Comparison of ENCODE assay signal across 14 cellular contexts in the genomic region with DNA sequence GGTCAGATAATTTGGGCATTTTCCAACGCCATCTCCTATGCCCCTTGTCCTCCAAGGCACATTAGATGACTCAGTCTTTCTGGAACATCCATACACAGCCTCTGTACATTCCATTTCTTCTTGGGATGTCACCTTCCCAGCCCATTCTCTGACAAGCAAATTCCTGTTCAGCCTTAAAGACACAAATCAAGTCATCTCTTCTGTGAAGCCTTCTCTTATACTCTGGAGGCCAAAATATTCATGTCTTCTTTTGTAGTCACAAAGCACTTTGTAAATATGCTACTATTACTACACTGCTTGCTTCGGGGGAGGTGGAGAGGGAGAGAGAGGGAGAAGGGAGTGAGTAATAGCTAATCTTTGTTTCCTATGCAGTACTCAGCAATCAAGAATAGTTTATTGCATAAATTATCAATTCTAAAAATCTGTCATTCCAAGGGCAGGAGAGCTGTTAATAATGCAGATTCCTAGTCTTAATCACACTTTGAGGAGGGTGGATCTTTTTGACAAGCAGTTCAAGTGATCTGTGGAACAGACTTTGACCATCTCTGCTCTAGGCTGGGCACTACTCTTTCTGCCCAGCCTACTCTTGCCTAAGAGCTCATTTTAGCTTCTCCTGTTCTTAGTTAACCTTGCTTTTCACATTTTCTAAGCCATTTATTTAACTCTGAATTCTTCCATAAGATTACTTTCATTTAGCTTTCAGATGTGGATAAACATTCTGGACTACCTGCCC. TPM values are rescaled to one million over a fixed set of nuclear protein-coding genes. Genes with fewer than 3 reads are reported as not detected.
DNase-seq lines count a peak whose midpoint lies in the region; ATAC-seq, FAIRE-seq and TF ChIP-seq lines count a peak whose summit lies in the region.
"Had no signal": no experiment of that assay in that cellular context is flagged by ENCODE, and none has a peak within 500 bp of the region (broad histone marks: within the 10 kb centered on the region; RNA-seq: fewer than 3 reads in every experiment).

No MANE protein-coding gene starts in this region.

- H3K4me2 ChIP-seq in HepG2 (ENCODE audit: low read depth, low read length): no peak overlapping the region
- H3K4me2 ChIP-seq: neural progenitor cell had no signal

- no peak for TF ChIP-seq RAD21 in HepG2 (CRISPR knock-in tag; IDR thresholded peaks at IDR 0.05)

- no peaks in the 10 kb centered on the region; the same call in 1 of the 2 replicates for H3K4me1 ChIP-seq in HepG2 (ENCODE audit: insufficient read depth, low read length)
- H3K4me1 ChIP-seq: neural progenitor cell, right atrium auricular region, thyroid gland had no signal

- no peak for TF ChIP-seq CTCF in epithelial cell of esophagus (IDR thresholded peaks at IDR 0.05; ENCODE audit: insufficient read depth, low read depth, low read length, missing control alignments)
- no peak for TF ChIP-seq CTCF in HepG2 (CRISPR knock-in tag; IDR thresholded peaks at IDR 0.05)

- BruUV-seq in HepG2 (replicated peaks; lab: Mats Ljungman, UMichigan): no TSS peak

- POLR2A ChIA-PET in HepG2 (lab: Yijun Ruan, JAX): no interaction called here

- H3K4me3 ChIP-seq in epithelial cell of esophagus (ENCODE audit: low read length) (no peak overlapping the region), HepG2 (replicated peaks in 1 of 3; ENCODE audit: insufficient read depth in 1 of 3, low read depth in 2 of 3, low read length in 3 of 3) (no peak overlapping the region)
- H3K4me3 ChIP-seq: coronary artery, neural progenitor cell, right atrium auricular region, thyroid gland had no signal

- CTCF ChIA-PET in HepG2 (lab: Yijun Ruan, JAX; ENCODE audit: low intra/inter-chr PET ratio, low total read pairs): no interaction called here

- intact Hi-C loops in HepG2 (cut with micrococcal nuclease; ENCODE audit: unreplicated experiment): no loop called here

- H2AFZ ChIP-seq in HepG2 (ENCODE audit: low read length): no peak overlapping the region
- H2AFZ ChIP-seq: neural progenitor cell had no signal

- no peaks in the 10 kb centered on the region for H3K27me3 ChIP-seq in HepG2 (ENCODE audit: control insufficient read depth in 1 of 2, insufficient read depth in 2 of 2, low read length in 2 of 2)
- H3K27me3 ChIP-seq: neural progenitor cell, right atrium auricular region, thyroid gland had no signal

- H3K9me3 ChIP-seq in HepG2 (ENCODE audit: low read length): no peaks in the 10 kb centered on the region
- H3K9me3 ChIP-seq: thyroid gland had no signal

- H3K79me2 ChIP-seq in HepG2 (ENCODE audit: insufficient read depth, low read length): no peaks in the 10 kb centered on the region

- H3K9ac ChIP-seq in HepG2 (ENCODE audit: insufficient read depth, low read depth, low read length): no peak overlapping the region
- H3K9ac ChIP-seq: neural progenitor cell had no signal

- ATAC-seq in HepG2: peak; percentile 50; the same call in 2 of the 3 replicates

- no peaks in the 10 kb centered on the region for H3K36me3 ChIP-seq in HepG2 (replicated peaks in 1 of 2; ENCODE audit: control insufficient read depth in 1 of 2, insufficient read depth in 2 of 2, low read length in 2 of 2)
- H3K36me3 ChIP-seq: neural progenitor cell, right atrium auricular region, thyroid gland had no signal

- DNase-seq in COLO829 (ENCODE audit: low spot score) (peak; percentile 40), M059J (ENCODE audit: low read depth) (peak; percentile 74), epithelial cell of esophagus (ENCODE audit: low read depth) (peak; percentile 60), HepG2 (ENCODE audit: low spot score) (no peak), LoVo (ENCODE audit: low spot score) (no peak), NCI-H2107 (lab: John Stamatoyannopoulos, UW) (no peak), CD1c-positive myeloid dendritic cell (ENCODE audit: extremely low spot score) (no peak)
- DNase-seq in activated CD4-positive, alpha-beta T cell treated with anti-CD3 and anti-CD28 coated beads for 1 hour: no peak
- DNase-seq: activated T-cell treated with anti-CD3 and anti-CD28 coated beads, Interleukin-2, amount 50 U/mL, for 48 hours; stimulated activated CD8-positive, alpha-beta memory T cell treated with anti-CD3 and anti-CD28 coated beads, Interleukin-4, amount 100 ng/mL, for 48 hours; thyroid gland had no signal

- no peak for TF ChIP-seq POLR2A in HepG2 (IDR thresholded peaks at IDR 0.05; ENCODE audit: insufficient read depth in 1 of 2, low read depth in 2 of 2, low read length in 2 of 2)

- FAIRE-seq in HepG2 (lab: Jason Lieb, UNC): no peak

- no peak overlapping the region for H3K27ac ChIP-seq in HepG2 (ENCODE audit: extremely low read length, insufficient read depth, low read length)
- H3K27ac ChIP-seq: coronary artery, neural progenitor cell, right atrium auricular region, thyroid gland had no signal

- in situ Hi-C loops in HepG2 (cut with HindIII; ENCODE audit: extremely low pct_ligation_motif_present, low pct_unique_long_range_greater_than_20kb): no loop called here

- TF ChIP-seq EP300 in HepG2 (IDR thresholded peaks at IDR 0.05; ENCODE audit: low read depth in 2 of 2, low read length in 2 of 2) (no peak), HepG2 (CRISPR knock-in tag; IDR thresholded peaks at IDR 0.05; ENCODE audit: borderline replicate concordance) (no peak)

- no peaks in the 10 kb centered on the region for H4K20me1 ChIP-seq in HepG2 (ENCODE audit: insufficient read depth, low read length)

- 25% methylated on average over 2 of the region's 2 CpGs for WGBS in HepG2 (ENCODE audit: low lambda C conversion rate)

TF ChIP-seq in HepG2, 621 proteins besides CTCF, POLR2A, EP300 and RAD21:
- TF ChIP-seq HIVEP1 (CRISPR knock-in tag; IDR thresholded peaks at IDR 0.05) (no peak), THAP11 (CRISPR knock-in tag; IDR thresholded peaks at IDR 0.05) (no peak), KLF15 (CRISPR knock-in tag; IDR thresholded peaks at IDR 0.05; ENCODE audit: borderline replicate concordance) (no peak)
- TF ChIP-seq, protein P1, sequence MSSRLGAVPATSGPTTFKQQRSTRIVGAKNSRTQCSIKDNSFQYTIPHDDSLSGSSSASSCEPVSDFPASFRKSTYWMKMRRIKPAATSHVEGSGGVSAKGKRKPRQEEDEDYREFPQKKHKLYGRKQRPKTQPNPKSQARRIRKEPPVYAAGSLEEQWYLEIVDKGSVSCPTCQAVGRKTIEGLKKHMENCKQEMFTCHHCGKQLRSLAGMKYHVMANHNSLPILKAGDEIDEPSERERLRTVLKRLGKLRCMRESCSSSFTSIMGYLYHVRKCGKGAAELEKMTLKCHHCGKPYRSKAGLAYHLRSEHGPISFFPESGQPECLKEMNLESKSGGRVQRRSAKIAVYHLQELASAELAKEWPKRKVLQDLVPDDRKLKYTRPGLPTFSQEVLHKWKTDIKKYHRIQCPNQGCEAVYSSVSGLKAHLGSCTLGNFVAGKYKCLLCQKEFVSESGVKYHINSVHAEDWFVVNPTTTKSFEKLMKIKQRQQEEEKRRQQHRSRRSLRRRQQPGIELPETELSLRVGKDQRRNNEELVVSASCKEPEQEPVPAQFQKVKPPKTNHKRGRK (CRISPR knock-in tag; IDR thresholded peaks at IDR 0.05): no peak
- TF ChIP-seq, protein P2, sequence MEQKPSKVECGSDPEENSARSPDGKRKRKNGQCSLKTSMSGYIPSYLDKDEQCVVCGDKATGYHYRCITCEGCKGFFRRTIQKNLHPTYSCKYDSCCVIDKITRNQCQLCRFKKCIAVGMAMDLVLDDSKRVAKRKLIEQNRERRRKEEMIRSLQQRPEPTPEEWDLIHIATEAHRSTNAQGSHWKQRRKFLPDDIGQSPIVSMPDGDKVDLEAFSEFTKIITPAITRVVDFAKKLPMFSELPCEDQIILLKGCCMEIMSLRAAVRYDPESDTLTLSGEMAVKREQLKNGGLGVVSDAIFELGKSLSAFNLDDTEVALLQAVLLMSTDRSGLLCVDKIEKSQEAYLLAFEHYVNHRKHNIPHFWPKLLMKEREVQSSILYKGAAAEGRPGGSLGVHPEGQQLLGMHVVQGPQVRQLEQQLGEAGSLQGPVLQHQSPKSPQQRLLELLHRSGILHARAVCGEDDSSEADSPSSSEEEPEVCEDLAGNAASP (CRISPR knock-in tag; IDR thresholded peaks at IDR 0.05; ENCODE audit: borderline replicate concordance): no peak

RNA-seq across cellular contexts. Expression of a gene that starts 27.9 kb away (rescaled TPM):
- 2.9 and 3.0 TPM in 2 replicates for total RNA-seq in M059J (2014; rRNA removed; shearing (Covaris generic))
- total RNA-seq in HepG2 (2016; rRNA removed; fragmentation: Illumina TruSeq; extraction: Trizol): 0.84 and 1.7 TPM in 2 replicates
- total RNA-seq in HepG2 (2016; cell fraction: cytosol; rRNA removed; fragmentation: Illumina TruSeq; extraction: Trizol; ENCODE audit: low read depth): 0.71 and 0.97 TPM in 2 replicates
- total RNA-seq in HepG2 (2016; cell fraction: insoluble cytoplasmic fraction; rRNA removed; fragmentation: Illumina TruSeq; extraction: Trizol): 0.68 and 0.89 TPM in 2 replicates
- total RNA-seq in HepG2 (2016; cell fraction: membrane; rRNA removed; fragmentation: Illumina TruSeq; extraction: Trizol): 1.3 and 1.8 TPM in 2 replicates
- 0.66 and 0.68 TPM in 2 replicates for total RNA-seq in HepG2 (2016; cell fraction: nucleus; rRNA removed; fragmentation: Illumina TruSeq; extraction: Trizol)
- polyA plus RNA-seq in HepG2 (2011; rRNA removed): 0.67 and 1.1 TPM in 2 replicates
- 0.95 and 1.1 TPM in 2 replicates for polyA plus RNA-seq in HepG2 (2011; cell fraction: cytosol; rRNA removed)
- 0.53 and 0.57 TPM in 2 replicates for polyA plus RNA-seq in HepG2 (2011; cell fraction: nucleus; rRNA removed)
- polyA plus RNA-seq in HepG2 (2012): 0.35 and 0.38 TPM in 2 replicates
- 1.0 and 1.1 TPM in 2 replicates for polyA plus RNA-seq in HepG2 (2016; cell fraction: cytosol; fragmentation: Illumina TruSeq; extraction: Trizol; ENCODE audit: low read depth)
- polyA plus RNA-seq in HepG2 (2016; cell fraction: insoluble cytoplasmic fraction; fragmentation: Illumina TruSeq; extraction: Trizol; ENCODE audit: low read depth): 0.85 and 0.97 TPM in 2 replicates
- 1.2 and 1.5 TPM in 2 replicates for polyA plus RNA-seq in HepG2 (2016; cell fraction: membrane; fragmentation: Illumina TruSeq; extraction: Trizol; ENCODE audit: low read depth)
- 0.88 and 0.93 TPM in 2 replicates for polyA plus RNA-seq in HepG2 (2016; cell fraction: nucleus; fragmentation: Illumina TruSeq; extraction: Trizol; ENCODE audit: insufficient read depth, low read depth)
- polyA minus RNA-seq in HepG2 (2011; rRNA and poly(A)+ RNA removed; ENCODE audit: low replicate concordance): 1.6 and 2.8 TPM in 2 replicates
- 0.44 and 0.59 TPM in 2 replicates for polyA minus RNA-seq in HepG2 (2011; cell fraction: cytosol; rRNA and poly(A)+ RNA removed)
- 0.77 and 1.2 TPM in 2 replicates for polyA minus RNA-seq in HepG2 (2011; cell fraction: nucleus; rRNA and poly(A)+ RNA removed)

Comparison
In these comparisons a context has a peak if more than half of its experiments do, and no peak if none do; other contexts are left out.
1. DNase-seq: peak in COLO829 (single experiment), M059J (single experiment) and epithelial cell of esophagus (single experiment); none in HepG2 (single experiment), activated CD4-positive, alpha-beta T cell treated with anti-CD3 and anti-CD28 coated beads for 1 hour (single experiment), LoVo (single experiment), NCI-H2107 (single experiment) and CD1c-positive myeloid dendritic cell (single experiment).